Comparison of ENCODE assay signal across 8 cellular contexts in the genomic region with DNA sequence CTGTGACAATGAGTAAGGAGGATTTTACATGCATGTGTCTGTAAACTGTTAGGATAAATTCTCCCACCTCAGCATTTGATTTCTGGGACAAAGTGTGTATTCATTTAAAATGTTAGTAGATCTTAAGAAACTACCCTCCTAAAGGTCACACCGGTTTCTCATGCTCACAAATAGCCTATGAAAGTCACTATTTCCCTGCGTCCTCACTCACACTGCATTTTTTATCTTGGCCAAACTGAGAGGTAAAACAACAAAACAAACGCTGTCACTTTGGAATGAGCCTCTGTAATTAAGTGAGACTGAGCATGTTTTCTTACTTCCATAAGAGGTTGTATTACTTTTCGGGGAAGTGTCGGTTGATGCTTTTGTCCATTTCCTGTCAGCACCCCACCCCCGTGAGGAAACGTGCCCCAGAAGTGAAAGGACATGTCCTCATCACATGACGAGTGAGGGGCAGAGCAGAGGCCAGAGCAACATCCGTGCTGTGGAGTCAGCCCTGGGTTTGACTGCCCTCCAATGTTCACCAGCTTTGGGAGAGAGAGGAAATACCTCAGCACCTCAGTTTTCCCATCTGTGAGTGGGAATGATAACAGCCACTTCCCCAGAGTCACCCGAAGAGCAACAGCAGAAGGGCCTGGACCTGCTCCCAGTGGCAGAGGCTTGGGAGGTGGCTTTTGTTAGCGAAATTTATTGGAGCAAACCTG. TPM values are rescaled to one million over a fixed set of nuclear protein-coding genes. Genes with fewer than 3 reads are reported as not detected.
DNase-seq lines count a peak whose midpoint lies in the region; ATAC-seq, FAIRE-seq and TF ChIP-seq lines count a peak whose summit lies in the region.

No MANE protein-coding gene starts in this region.

- peak; percentile 81 for TF ChIP-seq EP300 in esophagus muscularis mucosa (IDR thresholded peaks at IDR 0.05)

- H3K4me3 ChIP-seq in AG04450 (ENCODE audit: low read depth, low read length) (no peak overlapping the region), esophagus muscularis mucosa (peak overlapping the region in 3 of 4 donors; percentile 4 to 79 (median 6)), pancreas (no peak overlapping the region)

- H3K9me3 ChIP-seq in AG04450 (ENCODE audit: control insufficient read depth, insufficient read depth, low read length) (no peaks in the 10 kb centered on the region; the same call in 1 of the 2 replicates), esophagus muscularis mucosa (no peaks in the 10 kb centered on the region), pancreas (no peaks in the 10 kb centered on the region)

- H3K36me3 ChIP-seq in esophagus muscularis mucosa (peaks cover 0 to 18% (median 7%) of the 10 kb centered on the region in 4 donors), pancreas (no peaks in the 10 kb centered on the region)

- DNase-seq in AG04450 (ENCODE audit: low read depth, low spot score) = peak; percentile 26
- peak; percentile 50 for DNase-seq in GM19238 (ENCODE audit: insufficient read length, low spot score)
- DNase-seq in activated CD4-positive, alpha-beta T cell treated with anti-CD3 and anti-CD28 coated beads for 48 hours = peak; percentile 75
- peak; percentile 98 for DNase-seq in esophagus muscularis mucosa (ENCODE audit: extremely low spot score)
- peak in 2 of 6 donors; percentile 26 to 53 for DNase-seq in pancreas
- no peak for DNase-seq in NCI-H2171 treated with DMSO at 0.1 percent for 48 hours (lab: John Stamatoyannopoulos, UW)
- no peak for DNase-seq in NCI-H524 (lab: John Stamatoyannopoulos, UW)

- no peak for FAIRE-seq in pancreas (lab: Jason Lieb, UNC)

- ATAC-seq in HG03196 (IDR thresholded peaks at IDR 0.05; ENCODE audit: unreplicated experiment) (peak; percentile 42), pancreas (peak in 3 of 4 donors; percentile 14 to 43 (median 17))

- CTCF ChIA-PET in AG04450 (lab: Charles Lee) = interaction anchor here (0.6 kb wide), 1 partner anchor 77 kb away, joined by 3 read pairs; no protein-coding TSS in a partner anchor

- H3K27me3 ChIP-seq in AG04450 (ENCODE audit: control insufficient read depth, insufficient read depth, low read length) = no peaks in the 10 kb centered on the region
- no peaks in the 10 kb centered on the region for H3K27me3 ChIP-seq in esophagus muscularis mucosa
- no peaks in the 10 kb centered on the region for H3K27me3 ChIP-seq in pancreas

- TF ChIP-seq CTCF in AG04450 (IDR thresholded peaks at IDR 0.05; ENCODE audit: low read depth, low read length) (no peak), esophagus muscularis mucosa (IDR thresholded peaks at IDR 0.05) (no peak), pancreas (IDR thresholded peaks at IDR 0.05) (no peak)

- POLR2A ChIA-PET in AG04450 (lab: Yijun Ruan, JAX) = interaction anchor here (0.7 kb wide), 2 partner anchors 9 to 64 kb away, joined by 3 read pairs; no protein-coding TSS in a partner anchor

- H3K4me1 ChIP-seq in esophagus muscularis mucosa = peaks cover 86 to 92% (median 86%) of the 10 kb centered on the region in 4 donors
- peaks cover 10 to 11% (median 11%) of the 10 kb centered on the region in 3 donors for H3K4me1 ChIP-seq in pancreas

- peak overlapping the region; percentile 12 for H3K27ac ChIP-seq in AG04450 (ENCODE audit: low read depth, low read length)
- peak overlapping the region; percentile 94 to 99 (median 96) for H3K27ac ChIP-seq in esophagus muscularis mucosa (replicated peaks in 1 of 4)
- peak overlapping the region; percentile 33 to 93 (median 86) for H3K27ac ChIP-seq in pancreas

- WGBS in esophagus muscularis mucosa = 21% methylated on average over 11 of the region's 11 CpGs
- 28 to 32% methylated on average over 11 of the region's 11 CpGs for WGBS in pancreas, 2 donors

- intact Hi-C loops in esophagus muscularis mucosa (cut with DNase I) (loop anchor here (10.0 kb wide), 1 partner anchor 116 kb away; no protein-coding TSS in a partner anchor), pancreas (cut with DNase I) (no loop called here)

- TF ChIP-seq POLR2A in esophagus muscularis mucosa (IDR thresholded peaks at IDR 0.05; ENCODE audit: low read depth) = no peak

RNA-seq across cellular contexts. Expression of a gene that starts 3.1 kb away (rescaled TPM):
- 146 and 183 TPM in 2 replicates for polyA plus RNA-seq in AG04450 (2011; rRNA removed)
- polyA minus RNA-seq in AG04450 (2011; rRNA and poly(A)+ RNA removed) = 99.1 and 132 TPM in 2 replicates
- 100 to 1,000 TPM; 119 to 197 (median 167) TPM for total RNA-seq in esophagus muscularis mucosa
- 10 to 100 TPM; 13.0 to 40.1 (median 18.4) TPM for total RNA-seq in pancreas
- 10 to 100 TPM; 74.0 to 75.4 TPM for polyA plus RNA-seq in pancreas

Comparison
In these comparisons a context has a peak if more than half of its experiments do, and no peak if none do; other contexts are left out.
1. DNase-seq: peak in AG04450 (single experiment), GM19238 (single experiment), activated CD4-positive, alpha-beta T cell treated with anti-CD3 and anti-CD28 coated beads for 48 hours (single experiment) and esophagus muscularis mucosa (single experiment); none in NCI-H2171 treated with DMSO at 0.1 percent for 48 hours (single experiment) and NCI-H524 (0 of 2).
2. H3K27ac ChIP-seq: peak in every context shown above with its lines; median percentile 96 in esophagus muscularis mucosa; 86 in pancreas; 12 in AG04450.
3. H3K4me3 ChIP-seq: peak in esophagus muscularis mucosa (3 of 4); none in AG04450 (single experiment) and pancreas (0 of 4).